ENCODE assay signal across 23 cellular contexts in genomic region chr11:70129051-70129592, GRCh38. TPM values are rescaled to one million over a fixed set of nuclear protein-coding genes. Genes with fewer than 3 reads are reported as not detected.
DNase-seq lines count a peak whose midpoint lies in the region; ATAC-seq and TF ChIP-seq lines count a peak whose summit lies in the region.
"Had no signal": no experiment of that assay in that cellular context is flagged by ENCODE, and none has a peak within 500 bp of the region (broad histone marks: within the 10 kb centered on the region; RNA-seq: fewer than 3 reads in every experiment).

No MANE protein-coding gene starts in this region.

- H3K9ac ChIP-seq in NT2/D1 (ENCODE audit: insufficient read length, low read depth) (peak overlapping the region; percentile 61), iPS-20b (ENCODE audit: low read depth, low read length) (peak overlapping the region; percentile 41; the same call in 1 of the 2 replicates)

- H3K9me3 ChIP-seq in NT2/D1 (ENCODE audit: insufficient read depth, low read length): no peaks in the 10 kb centered on the region
- no peaks in the 10 kb centered on the region for H3K9me3 ChIP-seq in iPS-20b (ENCODE audit: insufficient read depth, low read depth, low read length)
- H3K9me3 ChIP-seq in tibial artery: no peaks in the 10 kb centered on the region
- no peaks in the 10 kb centered on the region for H3K9me3 ChIP-seq in CD8-positive, alpha-beta T cell (ENCODE audit: low read length)

- intact Hi-C loops in tibial artery (cut with DNase I; ENCODE audit: low total_unique reads): no loop called here
- intact Hi-C loops in CD8-positive, alpha-beta T cell (cut with DNase I, micrococcal nuclease): no loop called here

- no peaks in the 10 kb centered on the region for H3K36me3 Mint-ChIP-seq in CD8-positive, alpha-beta T cell
- H3K36me3 Mint-ChIP-seq: activated naive CD4-positive, alpha-beta T cell treated with anti-CD3 and anti-CD28 coated beads, Interleukin-2, amount 50 U/mL, for 24 hours had no signal

- no peak overlapping the region for H3K4me3 Mint-ChIP-seq in CD8-positive, alpha-beta T cell
- H3K4me3 Mint-ChIP-seq: activated naive CD4-positive, alpha-beta T cell treated with anti-CD3 and anti-CD28 coated beads, Interleukin-2, amount 50 U/mL, for 24 hours; CD4-positive, alpha-beta T cell; HFFc6; T-helper 2 cell treated with Interferon-gamma antibody and Interleukin-4, amounts not matched to agents 5 μg/mL and 100 μg/mL, for 36 hours had no signal

- no peak overlapping the region for H3K4me3 ChIP-seq in H7 (ENCODE audit: insufficient read depth, low read depth, low read length)
- no peak overlapping the region for H3K4me3 ChIP-seq in NT2/D1 (ENCODE audit: insufficient read length, low read depth)
- H3K4me3 ChIP-seq in iPS-20b (ENCODE audit: low read length): no peak overlapping the region; the same call in 1 of the 2 replicates
- H3K4me3 ChIP-seq in tibial artery: no peak overlapping the region
- no peak overlapping the region for H3K4me3 ChIP-seq in CD8-positive, alpha-beta T cell (ENCODE audit: low read depth, low read length)

- DNase-seq in H7 (peak; percentile 62), NT2/D1 (ENCODE audit: low read depth, low spot score) (no peak), tibial artery (no peak), mucosa of gallbladder (ENCODE audit: low spot score) (no peak)
- DNase-seq in CD8-positive, alpha-beta T cell: no peak
- DNase-seq: activated CD4-positive, alpha-beta T cell treated with anti-CD3 and anti-CD28 coated beads, Interleukin-2, amount 50 U/mL, for 4 hours; activated CD4-positive, CD25-positive, alpha-beta regulatory T cell; activated CD8-positive, alpha-beta memory T cell treated with anti-CD3 and anti-CD28 coated beads, Interleukin-2, amount 50 U/mL, for 4 hours; caudate nucleus; CD4-positive, alpha-beta T cell; HFFc6; islet precursor cell; Kasumi-1; NCI-H1930; NCI-H82; small intestine; stimulated activated CD4-positive, alpha-beta T cell treated with anti-CD3 and anti-CD28 coated beads, Interleukin-1b, Interleukin-23, amount 100 ng/mL, for 48 hours had no signal

- no peak overlapping the region for H3K27ac Mint-ChIP-seq in CD8-positive, alpha-beta T cell
- H3K27ac Mint-ChIP-seq: activated naive CD4-positive, alpha-beta T cell treated with anti-CD3 and anti-CD28 coated beads, Interleukin-2, amount 50 U/mL, for 24 hours; CD4-positive, alpha-beta T cell; HFFc6; T-helper 2 cell treated with Interferon-gamma antibody and Interleukin-4, amounts not matched to agents 5 μg/mL and 100 μg/mL, for 36 hours had no signal

- no peaks in the 10 kb centered on the region for H3K9me3 Mint-ChIP-seq in CD8-positive, alpha-beta T cell
- H3K9me3 Mint-ChIP-seq: activated naive CD4-positive, alpha-beta T cell treated with anti-CD3 and anti-CD28 coated beads, Interleukin-2, amount 50 U/mL, for 24 hours; CD4-positive, alpha-beta T cell; HFFc6; T-helper 2 cell treated with Interferon-gamma antibody and Interleukin-4, amounts not matched to agents 5 μg/mL and 100 μg/mL, for 36 hours had no signal

- CTCF ChIA-PET in CD8-positive, alpha-beta T cell (lab: Charles Lee): no interaction called here

- H3K4me1 Mint-ChIP-seq in CD8-positive, alpha-beta T cell (ENCODE audit: low read depth): no peaks in the 10 kb centered on the region
- H3K4me1 Mint-ChIP-seq: activated naive CD4-positive, alpha-beta T cell treated with anti-CD3 and anti-CD28 coated beads, Interleukin-2, amount 50 U/mL, for 24 hours had no signal

- H3K4me1 ChIP-seq in NT2/D1 (ENCODE audit: insufficient read depth, insufficient read length): peaks cover 18% of the 10 kb centered on the region
- H3K4me1 ChIP-seq in iPS-20b (ENCODE audit: insufficient read depth, low read length): peaks cover 18% of the 10 kb centered on the region
- peaks cover 0 to 61% (median 41%) of the 10 kb centered on the region in 4 donors for H3K4me1 ChIP-seq in tibial artery
- no peaks in the 10 kb centered on the region for H3K4me1 ChIP-seq in CD8-positive, alpha-beta T cell (ENCODE audit: insufficient read depth, low read length)

- no peaks in the 10 kb centered on the region; the same call in 1 of the 2 replicates for H3K27me3 ChIP-seq in H7 (ENCODE audit: control insufficient read depth, insufficient read depth, low read length)
- no peaks in the 10 kb centered on the region for H3K27me3 ChIP-seq in NT2/D1 (ENCODE audit: insufficient read depth, insufficient read length)
- H3K27me3 ChIP-seq in iPS-20b (ENCODE audit: insufficient read depth, low read length): 0 out of 2 replicates have a peak, but pooled peaks cover 2% of the 10 kb centered on the region
- H3K27me3 ChIP-seq in tibial artery: no peaks in the 10 kb centered on the region
- no peaks in the 10 kb centered on the region for H3K27me3 ChIP-seq in CD8-positive, alpha-beta T cell (ENCODE audit: insufficient read depth, low read length)

- H3K36me3 ChIP-seq in H7 (replicated peaks; ENCODE audit: control insufficient read depth, insufficient read depth, low read length) (no peaks in the 10 kb centered on the region), NT2/D1 (ENCODE audit: insufficient read depth, insufficient read length, low read length) (no peaks in the 10 kb centered on the region), iPS-20b (ENCODE audit: insufficient read depth, low read depth, low read length) (no peaks in the 10 kb centered on the region), tibial artery (peaks cover 0 to 47% (median 18%) of the 10 kb centered on the region in 3 donors)
- H3K36me3 ChIP-seq in CD8-positive, alpha-beta T cell (ENCODE audit: insufficient read depth, low read length): no peaks in the 10 kb centered on the region

- ATAC-seq in CD8-positive, alpha-beta T cell: no peak
- ATAC-seq in HG03457 (IDR thresholded peaks at IDR 0.05; ENCODE audit: unreplicated experiment): no peak

- no peaks in the 10 kb centered on the region for H3K27me3 Mint-ChIP-seq in CD8-positive, alpha-beta T cell (ENCODE audit: low read depth)
- H3K27me3 Mint-ChIP-seq: activated naive CD4-positive, alpha-beta T cell treated with anti-CD3 and anti-CD28 coated beads, Interleukin-2, amount 50 U/mL, for 24 hours; CD4-positive, alpha-beta T cell had no signal

- no peak for TF ChIP-seq CTCF in tibial artery (IDR thresholded peaks at IDR 0.05)
- TF ChIP-seq CTCF in CD8-positive, alpha-beta T cell (IDR thresholded peaks at IDR 0.05): no peak

- POLR2A ChIA-PET in CD8-positive, alpha-beta T cell (lab: Charles Lee): no interaction called here

- H3K27ac ChIP-seq in iPS-20b (ENCODE audit: low read length) (no peak overlapping the region), tibial artery (peak overlapping the region; percentile 64 to 65)
- H3K27ac ChIP-seq in CD8-positive, alpha-beta T cell (ENCODE audit: low read depth, low read length): no peak overlapping the region

RNA-seq across cellular contexts. Expression of gene ANO1, which starts 51.0 kb away (rescaled TPM):
- 1.1 and 2.3 TPM in 2 replicates for total RNA-seq in H7 (2014; rRNA removed; shearing (Covaris generic))
- total RNA-seq in mucosa of gallbladder: 228 TPM
- not detected for total RNA-seq in CD8-positive, alpha-beta T cell
- total RNA-seq: CD4-positive, alpha-beta T cell; dermis microvascular lymphatic vessel endothelial cell; HFFc6; lung microvascular endothelial cell had no signal

Comparison
In these comparisons a context has a peak if more than half of its experiments do, and no peak if none do; other contexts are left out.
1. H3K27ac ChIP-seq: peak in tibial artery (2 of 2); none in iPS-20b (single experiment) and CD8-positive, alpha-beta T cell (single experiment).
2. RNA of gene ANO1, which starts 51.0 kb away (total RNA-seq): 228 TPM in mucosa of gallbladder (single experiment); 1.1 to 2.3 TPM in H7 and not detected in CD8-positive, alpha-beta T cell; every median in the first group is over 10 times any median in the second.